11 cellular contexts compared by ENCODE assay signal in the genomic region with DNA sequence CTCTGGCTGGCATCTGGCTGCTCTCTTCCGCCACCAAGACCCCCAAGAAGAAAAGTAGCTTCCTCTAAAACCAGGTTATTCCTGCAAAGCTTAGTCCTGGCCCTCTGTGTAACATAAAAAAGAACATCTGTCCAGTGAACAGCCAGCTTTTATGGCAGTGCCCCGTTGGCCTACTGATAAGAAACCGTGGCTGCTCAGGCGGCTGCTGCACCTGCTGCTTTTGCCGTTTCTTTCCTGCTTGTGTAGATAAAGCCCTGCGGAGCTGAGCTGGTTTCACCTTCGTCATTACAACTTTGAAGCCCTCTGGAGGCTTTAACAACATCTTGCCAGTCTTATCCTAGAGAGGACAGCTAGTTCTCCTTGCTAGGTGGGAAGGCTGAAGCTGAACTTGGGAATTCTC. TPM values are rescaled to one million over a fixed set of nuclear protein-coding genes. Genes with fewer than 3 reads are reported as not detected.
DNase-seq lines count a peak whose midpoint lies in the region; ATAC-seq and TF ChIP-seq lines count a peak whose summit lies in the region.
"Had no signal": no experiment of that assay in that cellular context is flagged by ENCODE, and none has a peak within 500 bp of the region (broad histone marks: within the 10 kb centered on the region; RNA-seq: fewer than 3 reads in every experiment).

No MANE protein-coding gene starts in this region.

- ATAC-seq in GM18868 (IDR thresholded peaks at IDR 0.05; ENCODE audit: unreplicated experiment) (peak; percentile 63), upper lobe of right lung (no peak), HG03520 (IDR thresholded peaks at IDR 0.05; ENCODE audit: unreplicated experiment) (no peak)
- no peak for ATAC-seq in activated CD4-positive, CD25-positive, alpha-beta regulatory T cell treated with anti-CD3 and anti-CD28 coated beads, Interleukin-2, amount 50 U/mL, for 24 hours

- no peak for TF ChIP-seq CTCF in upper lobe of right lung (IDR thresholded peaks at IDR 0.05)

- intact Hi-C loops in upper lobe of right lung (cut with DNase I), result no loop called here

- H3K4me3 ChIP-seq in upper lobe of right lung, result no peak overlapping the region
- H3K4me3 ChIP-seq: psoas muscle had no signal

- no peaks in the 10 kb centered on the region for H3K36me3 ChIP-seq in upper lobe of right lung

- H3K4me1 ChIP-seq in upper lobe of right lung, result peaks cover 6% of the 10 kb centered on the region

- DNase-seq in COLO668 (lab: John Stamatoyannopoulos, UW; ENCODE audit: unreplicated experiment) (peak; percentile 77), NCI-H146 treated with DMSO at 0.1 percent for 48 hours (lab: John Stamatoyannopoulos, UW; ENCODE audit: unreplicated experiment) (peak; percentile 83), left kidney (ENCODE audit: low read depth, low spot score) (peak; percentile 51), C1 segment of cervical spinal cord (lab: John Stamatoyannopoulos, UW) (no peak), upper lobe of right lung (no peak)
- DNase-seq: endodermal cell, SHP77 treated with DMSO at 0.1 percent for 48 hours had no signal

- H3K9me3 ChIP-seq in upper lobe of right lung, result no peaks in the 10 kb centered on the region
- H3K9me3 ChIP-seq: psoas muscle had no signal

- H3K27ac ChIP-seq in upper lobe of right lung, result no peak overlapping the region
- H3K27ac ChIP-seq: psoas muscle had no signal

- H3K27me3 ChIP-seq in upper lobe of right lung, result no peaks in the 10 kb centered on the region

RNA-seq across cellular contexts. Expression of a gene that starts 20.5 kb away (rescaled TPM):
- 5.6 TPM for total RNA-seq in upper lobe of right lung

RNA-seq across cellular contexts. Expression of a gene that starts 43.9 kb away (rescaled TPM):
- 49.7 TPM for total RNA-seq in upper lobe of right lung

RNA-seq across cellular contexts. Expression of a gene that starts 58.6 kb away (rescaled TPM):
- total RNA-seq in upper lobe of right lung, result 41.1 TPM

Comparison
In these comparisons a context has a peak if more than half of its experiments do, and no peak if none do; other contexts are left out.
1. DNase-seq: peak in COLO668 (single experiment), NCI-H146 treated with DMSO at 0.1 percent for 48 hours (single experiment) and left kidney (single experiment); none in C1 segment of cervical spinal cord (0 of 14) and upper lobe of right lung (single experiment).